31 cellular contexts compared by ENCODE assay signal in the genomic region with DNA sequence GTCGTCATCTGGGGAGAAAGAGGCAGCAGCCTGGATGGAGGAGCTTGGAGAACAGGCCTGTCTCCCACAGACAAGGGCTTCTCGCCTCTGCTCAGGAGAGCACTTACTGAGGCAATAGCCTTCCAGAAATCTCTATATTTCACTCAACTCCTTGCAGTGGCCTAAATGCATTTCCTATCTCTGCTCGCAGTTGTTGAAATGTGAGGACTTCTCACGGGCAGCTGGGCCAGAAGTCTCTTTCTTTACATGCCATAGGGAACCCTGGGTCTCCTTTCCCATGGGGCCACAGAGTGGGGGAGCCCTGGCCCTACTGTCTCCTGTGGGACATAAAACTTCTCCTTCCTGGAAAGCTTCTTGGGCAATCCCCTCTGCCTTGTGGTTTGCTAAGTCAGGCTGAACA. TPM values are rescaled to one million over a fixed set of nuclear protein-coding genes. Genes with fewer than 3 reads are reported as not detected.
"Had no signal": no experiment of that assay in that cellular context is flagged by ENCODE, and none has a peak within 500 bp of the region (broad histone marks: within the 10 kb centered on the region; RNA-seq: fewer than 3 reads in every experiment).

No MANE protein-coding gene starts in this region.

- DNase-seq: activated CD4-positive, alpha-beta memory T cell treated with anti-CD3 and anti-CD28 coated beads, Interleukin-2, amount 10 ng/mL, durations not matched to agents 7 days and 5 days; activated CD4-positive, alpha-beta T cell treated with anti-CD3 and anti-CD28 coated beads for 1 hour; activated CD4-positive, alpha-beta T cell treated with anti-CD3 and anti-CD28 coated beads for 36 hours; activated CD4-positive, alpha-beta T cell treated with anti-CD3 and anti-CD28 coated beads for 48 hours; activated CD4-positive, alpha-beta T cell treated with anti-CD3 and anti-CD28 coated beads, Interleukin-2, amount 10 ng/mL, durations not matched to agents 7 days and 5 days; activated CD4-positive, alpha-beta T cell treated with anti-CD3 and anti-CD28 coated beads, Interleukin-2, amount 50 U/mL, for 48 hours; activated CD4-positive, CD25-positive, alpha-beta regulatory T cell; activated CD8-positive, alpha-beta memory T cell treated with anti-CD3 and anti-CD28 coated beads for 24 hours; activated CD8-positive, alpha-beta memory T cell treated with anti-CD3 and anti-CD28 coated beads, Interleukin-2, amount 10 ng/mL, durations not matched to agents 7 days and 5 days; activated CD8-positive, alpha-beta memory T cell treated with anti-CD3 and anti-CD28 coated beads, Interleukin-2, amount 50 U/mL, for 48 hours; activated CD8-positive, alpha-beta T cell treated with anti-CD3 and anti-CD28 coated beads, Interleukin-2, amount 10 ng/mL, durations not matched to agents 7 days and 5 days; activated effector memory CD4-positive, alpha-beta T cell treated with Interleukin-2 at 50 U/mL for 16 hours; activated gamma-delta T cell; activated naive CD4-positive, alpha-beta T cell treated with anti-CD3 and anti-CD28 coated beads, Interleukin-2, amount 10 ng/mL, durations not matched to agents 7 days and 5 days; activated naive CD4-positive, alpha-beta T cell treated with Interleukin-2 at 50 U/mL for 16 hours; activated naive CD8-positive, alpha-beta T cell treated with anti-CD3 and anti-CD28 coated beads, Interleukin-2, amount 10 ng/mL, durations not matched to agents 7 days and 5 days; activated naive CD8-positive, alpha-beta T cell treated with anti-CD3 and anti-CD28 coated beads, Interleukin-2, amount 50 U/mL, for 24 hours; activated T-cell treated with anti-CD3 and anti-CD28 coated beads, Interleukin-2, amount 50 U/mL, for 24 hours; activated T-cell treated with anti-CD3 and anti-CD28 coated beads, Interleukin-2, amount 50 U/mL, for 48 hours; amygdala; anterior cingulate cortex; caudate nucleus; cerebellar nuclear complex; T-helper 2 cell; T-helper 9 cell; WERI-Rb-1 had no signal

- H3K27me3 ChIP-seq: ascending aorta, cardiac muscle cell had no signal

- H3K4me1 ChIP-seq: ascending aorta had no signal

- H3K27ac ChIP-seq: ascending aorta, cardiac muscle cell, WERI-Rb-1 had no signal

- H3K9me3 ChIP-seq: ascending aorta had no signal

- FAIRE-seq: bronchial epithelial cell had no signal

- H3K4me3 ChIP-seq: ascending aorta, cardiac muscle cell had no signal

- H3K36me3 ChIP-seq: ascending aorta, cardiac muscle cell, WERI-Rb-1 had no signal

- ATAC-seq: activated CD4-positive, alpha-beta T cell treated with anti-CD3 and anti-CD28 coated beads for 36 hours; activated CD4-positive, CD25-positive, alpha-beta regulatory T cell treated with anti-CD3 and anti-CD28 coated beads, Interleukin-2, amount 50 U/mL, for 24 hours; activated CD8-positive, alpha-beta memory T cell treated with anti-CD3 and anti-CD28 coated beads, Interleukin-2, amount 10 ng/mL, durations not matched to agents 7 days and 5 days; activated CD8-positive, alpha-beta T cell treated with anti-CD3 and anti-CD28 coated beads, Interleukin-2, amount 10 ng/mL, durations not matched to agents 7 days and 5 days; WTC11 had no signal

RNA-seq across cellular contexts. Expression of gene CACNA1S, which starts 45.2 kb away (rescaled TPM):
- polyA plus RNA-seq: cardiac muscle cell had no signal

RNA-seq across cellular contexts. Expression of gene ASCL5, which starts 60.0 kb away (rescaled TPM):
- polyA plus RNA-seq: cardiac muscle cell had no signal
